Comparison of ENCODE assay signal across 15 cellular contexts in genomic region chr3:13539285-13539625, GRCh38. TPM values are rescaled to one million over a fixed set of nuclear protein-coding genes. Genes with fewer than 3 reads are reported as not detected.
DNase-seq lines count a peak whose midpoint lies in the region; ATAC-seq, FAIRE-seq and TF ChIP-seq lines count a peak whose summit lies in the region.
"Had no signal": no experiment of that assay in that cellular context is flagged by ENCODE, and none has a peak within 500 bp of the region (broad histone marks: within the 10 kb centered on the region; RNA-seq: fewer than 3 reads in every experiment).

No MANE protein-coding gene starts in this region.

- H3K4me1 Mint-ChIP-seq in GM23338, result peaks cover 15% of the 10 kb centered on the region

- H3K4me2 ChIP-seq in GM23248 (ENCODE audit: unreplicated experiment), result peak overlapping the region; percentile 58
- no peak overlapping the region for H3K4me2 ChIP-seq in GM23338

- peaks cover 21% of the 10 kb centered on the region for H3K27me3 Mint-ChIP-seq in GM23338 (ENCODE audit: insufficient read depth, low read depth, poor library complexity)

- peaks cover 23% of the 10 kb centered on the region for H3K9me3 Mint-ChIP-seq in GM23338

- H3K9me2 ChIP-seq in GM23248 (ENCODE audit: insufficient read depth) (no peaks in the 10 kb centered on the region), GM23338 (ENCODE audit: insufficient read depth) (no peaks in the 10 kb centered on the region)

- no peak overlapping the region for H3K4me3 Mint-ChIP-seq in GM23338

- no peak for FAIRE-seq in small intestine (lab: Jason Lieb, UNC)

- peak; percentile 83 for DNase-seq in GM23248
- DNase-seq in T1000 (lab: John Stamatoyannopoulos, UW), result peak; percentile 36
- DNase-seq in fibroblast of villous mesenchyme (ENCODE audit: low read depth), result peak; percentile 76
- no peak for DNase-seq in left colon
- DNase-seq in small intestine, result no peak
- DNase-seq in GM23338 (ENCODE audit: low spot score), result no peak
- DNase-seq: activated T-cell treated with anti-CD3 and anti-CD28 coated beads for 4 hours, Caco-2, mucosa of descending colon, NCI-H1694 had no signal

- H3K27ac Mint-ChIP-seq in GM23338, result no peak overlapping the region

- H4K20me1 ChIP-seq in GM23248 (ENCODE audit: insufficient read depth) (no peaks in the 10 kb centered on the region), GM23338 (replicated peaks; ENCODE audit: insufficient read depth) (no peaks in the 10 kb centered on the region)

- TF ChIP-seq CTCF in fibroblast of villous mesenchyme (IDR thresholded peaks at IDR 0.05; ENCODE audit: insufficient read depth, low read depth, low read length), result no peak
- no peak for TF ChIP-seq CTCF in GM23338 (conservative IDR thresholded peaks at IDR 0.05; ENCODE audit: low read depth in 2 of 2)

- H3K36me3 ChIP-seq in GM23248 (ENCODE audit: low read depth) (no peaks in the 10 kb centered on the region), small intestine (ENCODE audit: control insufficient read depth in 2 of 2, insufficient read depth in 2 of 2, low read length in 2 of 2) (no peaks in the 10 kb centered on the region), GM23338 (ENCODE audit: insufficient read depth) (peaks cover 6% of the 10 kb centered on the region; the same call in 1 of the 2 replicates)
- H3K36me3 ChIP-seq: prostate gland had no signal

- WGBS in GM23248 (ENCODE audit: low coverage in 1 of 2, low lambda C conversion rate in 2 of 2, missing lambda C conversion rate in 2 of 2), 2 experiments, result 7 to 9% methylated on average over 5 of the region's 5 CpGs
- WGBS in small intestine, 3 donors, result 83 to 90% (median 89%) methylated on average over 5 of the region's 5 CpGs

- H3K79me2 ChIP-seq in GM23248 (ENCODE audit: insufficient read depth), result no peaks in the 10 kb centered on the region
- H3K79me2 ChIP-seq in GM23338 (replicated peaks; ENCODE audit: insufficient read depth), result no peaks in the 10 kb centered on the region

- H2AFZ ChIP-seq in GM23248 (no peak overlapping the region), GM23338 (no peak overlapping the region)

- H3F3A ChIP-seq in GM23248 (ENCODE audit: insufficient read depth) (peaks cover 38% of the 10 kb centered on the region), GM23338 (replicated peaks; ENCODE audit: low read depth) (no peaks in the 10 kb centered on the region)

- intact Hi-C loops in left colon (cut with DNase I, micrococcal nuclease), result no loop called here

- in situ Hi-C loops in GM23248 (cut with MboI), result no loop called here

- H3K4me1 ChIP-seq in GM23248 (ENCODE audit: insufficient read depth) (peaks cover 59% of the 10 kb centered on the region), small intestine (ENCODE audit: control insufficient read depth in 2 of 2, insufficient read depth in 1 of 2, low read depth in 1 of 2, low read length in 1 of 2) (no peaks in the 10 kb centered on the region), GM23338 (ENCODE audit: insufficient read depth) (peaks cover 9% of the 10 kb centered on the region; the same call in 1 of the 2 replicates)
- H3K4me1 ChIP-seq: Caco-2, prostate gland had no signal

- H3K27ac ChIP-seq in GM23248 (peak overlapping the region; percentile 100), skin epidermis (peak overlapping the region in 18 of 21 experiments; percentile 37 to 86 (median 64)), small intestine (ENCODE audit: low read depth in 1 of 2, low read length in 1 of 2) (no peak overlapping the region), GM23338 (ENCODE audit: low read depth) (no peak overlapping the region)
- H3K27ac ChIP-seq: prostate gland had no signal

- peak overlapping the region; percentile 87 for H3K9ac ChIP-seq in GM23248

- H3K36me3 Mint-ChIP-seq in GM23338 (ENCODE audit: low read depth), result peaks cover 5% of the 10 kb centered on the region; the same call in 2 of the 3 replicates

- H3K9me3 ChIP-seq in GM23248 (ENCODE audit: low read depth) (no peaks in the 10 kb centered on the region), small intestine (ENCODE audit: control insufficient read depth, low read depth) (no peaks in the 10 kb centered on the region)
- H3K9me3 ChIP-seq: Caco-2, mucosa of descending colon, prostate gland had no signal

- H3K4me3 ChIP-seq in GM23248 (no peak overlapping the region), fibroblast of villous mesenchyme (ENCODE audit: low read depth, low read length) (no peak overlapping the region), skin epidermis (no peak overlapping the region), small intestine (ENCODE audit: low read depth in 1 of 2, low read length in 2 of 2) (no peak overlapping the region), GM23338 (no peak overlapping the region)
- H3K4me3 ChIP-seq: mucosa of descending colon, prostate gland had no signal

- no peak for ATAC-seq in GM18511 (IDR thresholded peaks at IDR 0.05; ENCODE audit: unreplicated experiment)
- ATAC-seq in left colon, result no peak
- ATAC-seq in GM23338, result no peak
- ATAC-seq: activated CD4-positive, CD25-positive, alpha-beta regulatory T cell treated with anti-CD3 and anti-CD28 coated beads, Interleukin-2, amount 50 U/mL, for 24 hours; mucosa of descending colon; SK-N-SH treated with all-trans-retinoic acid at 6 μM for 48 hours had no signal

- H3K27me3 ChIP-seq in GM23248 (replicated peaks; ENCODE audit: insufficient read depth), result no peaks in the 10 kb centered on the region
- H3K27me3 ChIP-seq in small intestine (ENCODE audit: control insufficient read depth in 2 of 2, insufficient read depth in 2 of 2, low read length in 2 of 2), result no peaks in the 10 kb centered on the region
- no peaks in the 10 kb centered on the region for H3K27me3 ChIP-seq in GM23338 (ENCODE audit: insufficient read depth)

TF ChIP-seq in GM23338, 12 proteins besides CTCF, POLR2A, EP300 and RAD21:
- TF ChIP-seq ETS1 (IDR thresholded peaks at IDR 0.05) (no peak), CREB1 (CRISPR knock-in tag; IDR thresholded peaks at IDR 0.05; ENCODE audit: low read depth) (no peak), JUNB (IDR thresholded peaks at IDR 0.05; ENCODE audit: unreplicated experiment) (no peak), EZH2 (IDR thresholded peaks at IDR 0.05; ENCODE audit: low read depth, unreplicated experiment) (no peak)

RNA-seq across cellular contexts. Expression of gene FBLN2, which starts 9.7 kb away (rescaled TPM):
- 636 and 646 TPM in 2 replicates for total RNA-seq in GM23248 (2014; rRNA removed; shearing (Covaris generic))
- 447 and 468 TPM in 2 replicates for polyA plus RNA-seq in GM23248 (2016; fragmentation: Nextera tagmentation; extraction: Ambion mirVana)
- 30.2 and 50.6 TPM in 2 replicates for total RNA-seq in fibroblast of villous mesenchyme
- 10 to 100 TPM; 20.7 to 22.8 TPM for total RNA-seq in left colon
- 10 to 100 TPM in 1 of 3 donors, 1 to 10 TPM in 1, under 1 TPM in 1; 0.45 to 30.8 (median 1.9) TPM for polyA plus RNA-seq in small intestine
- 24.9 and 26.8 TPM in 2 replicates for total RNA-seq in GM23338 (2014; rRNA removed; shearing (Covaris generic))
- polyA plus RNA-seq in GM23338 (2016; fragmentation: Nextera tagmentation; extraction: Ambion mirVana), result 18.8 and 24.4 TPM in 2 replicates

RNA-seq across cellular contexts. Expression of gene HDAC11, which starts 59.1 kb away (rescaled TPM):
- total RNA-seq in GM23248 (2014; rRNA removed; shearing (Covaris generic)), result 8.7 and 12.2 TPM in 2 replicates
- polyA plus RNA-seq in GM23248 (2016; fragmentation: Nextera tagmentation; extraction: Ambion mirVana) (11.7 and 12.1 TPM in 2 replicates), small intestine (10 to 100 TPM; 12.4 to 19.4 (median 18.1) TPM), GM23338 (2016; fragmentation: Nextera tagmentation; extraction: Ambion mirVana) (3.5 and 5.4 TPM in 2 replicates)
- total RNA-seq in fibroblast of villous mesenchyme (7.1 and 9.5 TPM in 2 replicates), left colon (10 to 100 TPM; 27.1 to 28.2 TPM)
- 11.1 and 15.8 TPM in 2 replicates for total RNA-seq in GM23338 (2014; rRNA removed; shearing (Covaris generic))

Comparison
In these comparisons a context has a peak if more than half of its experiments do, and no peak if none do; other contexts are left out.
1. DNase-seq: peak in GM23248 (single experiment), T1000 (single experiment) and fibroblast of villous mesenchyme (single experiment); none in left colon (0 of 2), small intestine (single experiment) and GM23338 (single experiment).
2. H3K27ac ChIP-seq: peak in GM23248 (single experiment) and skin epidermis (18 of 21); none in small intestine (0 of 2) and GM23338 (single experiment).
3. RNA of gene FBLN2, which starts 9.7 kb away (total RNA-seq): 636 to 646 TPM in GM23248; 30.2 to 50.6 TPM in fibroblast of villous mesenchyme, 24.9 to 26.8 TPM in GM23338 and 20.7 to 22.8 TPM in left colon; every median in the first group is over 10 times any median in the second.